ENCODE assay signal across 14 cellular contexts in genomic region chr14:68020999-68021663, GRCh38.
DNase-seq lines count a peak whose midpoint lies in the region; ATAC-seq lines count a peak whose summit lies in the region.
"Had no signal": no experiment of that assay in that cellular context is flagged by ENCODE, and none has a peak within 500 bp of the region (broad histone marks: within the 10 kb centered on the region; RNA-seq: fewer than 3 reads in every experiment).

No MANE protein-coding gene starts in this region.

- DNase-seq in DMS153 (lab: John Stamatoyannopoulos, UW) (peak; percentile 88), NCI-H2171 treated with DMSO at 0.1 percent for 48 hours (lab: John Stamatoyannopoulos, UW) (peak; percentile 98), left kidney (ENCODE audit: low read depth, low spot score) (peak; percentile 42), kidney tubule cell (ENCODE audit: low spot score) (no peak)
- no peak for DNase-seq in central memory CD4-positive, alpha-beta T cell
- DNase-seq in effector memory CD8-positive, alpha-beta T cell = no peak
- DNase-seq: activated naive CD8-positive, alpha-beta T cell treated with anti-CD3 and anti-CD28 coated beads, Interleukin-2, amount 50 U/mL, for 24 hours; colonic mucosa; PC-3; small intestine; T-helper 9 cell had no signal

- no peaks in the 10 kb centered on the region for H3K36me3 Mint-ChIP-seq in effector memory CD8-positive, alpha-beta T cell (ENCODE audit: insufficient read depth)

- no peaks in the 10 kb centered on the region for H3K4me1 Mint-ChIP-seq in effector memory CD8-positive, alpha-beta T cell (ENCODE audit: low read depth in 2 of 2)
- H3K4me1 Mint-ChIP-seq: activated naive CD8-positive, alpha-beta T cell treated with anti-CD3 and anti-CD28 coated beads, Interleukin-2, amount 50 U/mL, for 24 hours had no signal

- H3K27ac Mint-ChIP-seq in effector memory CD8-positive, alpha-beta T cell = no peak overlapping the region
- H3K27ac Mint-ChIP-seq: activated naive CD8-positive, alpha-beta T cell treated with anti-CD3 and anti-CD28 coated beads, Interleukin-2, amount 50 U/mL, for 24 hours; natural killer cell treated with Interleukin-12 subunit alpha and Interleukin-12 subunit beta and Interleukin-15 and Interleukin-18, amount 100 ng/mL, for 72 hours had no signal

- ATAC-seq in HG02610 (IDR thresholded peaks at IDR 0.05; ENCODE audit: unreplicated experiment) (peak; percentile 80), HG02884 (IDR thresholded peaks at IDR 0.05; ENCODE audit: unreplicated experiment) (no peak)
- ATAC-seq in effector memory CD8-positive, alpha-beta T cell (replicated peaks) = no peak
- ATAC-seq: activated naive CD8-positive, alpha-beta T cell treated with anti-CD3 and anti-CD28 coated beads, Interleukin-2, amount 50 U/mL, for 24 hours; natural killer cell treated with Interleukin-12 subunit alpha and Interleukin-12 subunit beta and Interleukin-15 and Interleukin-18, amount 100 ng/mL, for 72 hours; PC-3 had no signal

- no peak overlapping the region for H3K4me3 Mint-ChIP-seq in effector memory CD8-positive, alpha-beta T cell
- H3K4me3 Mint-ChIP-seq: activated naive CD8-positive, alpha-beta T cell treated with anti-CD3 and anti-CD28 coated beads, Interleukin-2, amount 50 U/mL, for 24 hours; natural killer cell treated with Interleukin-12 subunit alpha and Interleukin-12 subunit beta and Interleukin-15 and Interleukin-18, amount 100 ng/mL, for 72 hours had no signal

- peaks cover 0 to 3% of the 10 kb centered on the region in 2 donors for H3K9me3 Mint-ChIP-seq in effector memory CD8-positive, alpha-beta T cell

- no peaks in the 10 kb centered on the region for H3K27me3 Mint-ChIP-seq in effector memory CD8-positive, alpha-beta T cell
- H3K27me3 Mint-ChIP-seq: activated naive CD8-positive, alpha-beta T cell treated with anti-CD3 and anti-CD28 coated beads, Interleukin-2, amount 50 U/mL, for 24 hours; natural killer cell treated with Interleukin-12 subunit alpha and Interleukin-12 subunit beta and Interleukin-15 and Interleukin-18, amount 100 ng/mL, for 72 hours had no signal

Comparison
In these comparisons a context has a peak if more than half of its experiments do, and no peak if none do; other contexts are left out.
1. DNase-seq: peak in DMS153 (single experiment), NCI-H2171 treated with DMSO at 0.1 percent for 48 hours (single experiment) and left kidney (single experiment); none in central memory CD4-positive, alpha-beta T cell (single experiment), kidney tubule cell (single experiment) and effector memory CD8-positive, alpha-beta T cell (0 of 3).